In genomic region chr6:27809939-27810767, GRCh38 we compare ENCODE assay signal across 1 cellular context.
TF ChIP-seq lines count a peak whose summit lies in the region.

No MANE protein-coding gene starts in this region.

TF ChIP-seq in HEK293, 187 proteins besides CTCF, POLR2A, EP300 and RAD21 (continued from another document):
- TF ChIP-seq ZNF140 (tag by site-specific recombination; IDR thresholded peaks at IDR 0.05), result no peak
- TF ChIP-seq GLIS2 (tag by site-specific recombination; IDR thresholded peaks at IDR 0.05), result 0 out of 2 replicates have a peak, but pooled peaks have one; percentile 39
- no peak for TF ChIP-seq ZNF426 (tag by site-specific recombination; IDR thresholded peaks at IDR 0.05)
- 0 out of 2 replicates have a peak, but pooled peaks have one; percentile 16 for TF ChIP-seq SP3 (tag by site-specific recombination; IDR thresholded peaks at IDR 0.05)
- TF ChIP-seq ZNF488 (tag by site-specific recombination; IDR thresholded peaks at IDR 0.05), result no peak
- TF ChIP-seq ZNF776 (tag by site-specific recombination; IDR thresholded peaks at IDR 0.05; ENCODE audit: borderline replicate concordance), result no peak
- TF ChIP-seq ZNF184 (tag by site-specific recombination; IDR thresholded peaks at IDR 0.05), result no peak
- TF ChIP-seq ZNF416 (tag by site-specific recombination; IDR thresholded peaks at IDR 0.05), result no peak
- no peak for TF ChIP-seq ZNF558 (tag by site-specific recombination; IDR thresholded peaks at IDR 0.05)
- no peak for TF ChIP-seq EGR2 (tag by site-specific recombination; IDR thresholded peaks at IDR 0.05; ENCODE audit: low read depth)
- TF ChIP-seq ZNF248 (tag by site-specific recombination; IDR thresholded peaks at IDR 0.05), result no peak
- no peak for TF ChIP-seq ZNF580 (tag by site-specific recombination; IDR thresholded peaks at IDR 0.05)
- no peak for TF ChIP-seq ZNF391 (tag by site-specific recombination; IDR thresholded peaks at IDR 0.05; ENCODE audit: borderline replicate concordance, low read depth)
- TF ChIP-seq KLF8 (tag by site-specific recombination; IDR thresholded peaks at IDR 0.05), result no peak
- TF ChIP-seq ZNF501 (tag by site-specific recombination; IDR thresholded peaks at IDR 0.05), result peak; percentile 78
- TF ChIP-seq BCL6B (tag by site-specific recombination; IDR thresholded peaks at IDR 0.05), result no peak
- TF ChIP-seq ZNF274 (IDR thresholded peaks at IDR 0.05; ENCODE audit: low read length), result no peak
- no peak for TF ChIP-seq ZNF274 (tag by site-specific recombination; IDR thresholded peaks at IDR 0.05; ENCODE audit: borderline replicate concordance)
- no peak for TF ChIP-seq SALL2 (tag by site-specific recombination; IDR thresholded peaks at IDR 0.05; ENCODE audit: borderline replicate concordance)
- TF ChIP-seq ZNF214 (tag by site-specific recombination; IDR thresholded peaks at IDR 0.05; ENCODE audit: borderline replicate concordance), result no peak
- peak; percentile 21 for TF ChIP-seq ZBTB26 (tag by site-specific recombination; optimal IDR thresholded peaks at IDR 0.05)
- TF ChIP-seq ZEB2 (tag by site-specific recombination; IDR thresholded peaks at IDR 0.05), result no peak
- no peak for TF ChIP-seq ZNF610 (tag by site-specific recombination; IDR thresholded peaks at IDR 0.05; ENCODE audit: borderline replicate concordance)
- TF ChIP-seq ZNF747 (tag by site-specific recombination; IDR thresholded peaks at IDR 0.05), result no peak
TF ChIP-seq in HEK293: peak in this region for 14.
